8 cellular contexts compared by ENCODE assay signal in the genomic region with DNA sequence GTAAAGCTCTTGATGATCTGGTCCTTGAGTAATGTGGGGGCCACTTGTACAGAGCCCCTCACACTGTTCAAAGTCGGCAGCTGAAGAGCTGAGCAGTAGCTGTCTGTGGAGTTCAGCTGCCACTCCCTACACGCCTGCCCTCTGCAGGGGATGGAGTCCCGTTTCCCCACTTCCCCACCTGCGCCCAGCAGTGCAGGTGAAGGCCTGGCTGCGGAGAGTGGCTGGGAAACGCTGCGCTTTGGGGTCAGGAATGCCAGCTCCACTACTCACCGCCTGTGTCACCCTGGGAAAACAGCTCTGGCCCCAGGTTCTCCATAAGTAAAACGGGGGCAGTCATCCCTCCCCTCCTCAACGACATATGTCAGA. TPM values are rescaled to one million over a fixed set of nuclear protein-coding genes. Genes with fewer than 3 reads are reported as not detected.
A peak's percentile ranks its signal among the peaks of the same experiment; 100 is the strongest.
DNase-seq lines count a peak whose midpoint lies in the region; ATAC-seq and TF ChIP-seq lines count a peak whose summit lies in the region.
"Not testable (repeated sequence)": the region's sequence is repeated elsewhere in the genome, so short reads cannot be mapped to it uniquely, and the experiment has no call there.

No MANE protein-coding gene starts in this region.

- H3K4me3 ChIP-seq in Peyer's patch (peak overlapping the region; percentile 67 to 88 (median 76)), ascending aorta (peak overlapping the region; percentile 81 to 94), muscle layer of duodenum (ENCODE audit: low read depth in 1 of 2, low read length in 2 of 2) (peak overlapping the region; percentile 86 to 95)

- not testable (repeated sequence) for H3K27me3 ChIP-seq in Peyer's patch; ascending aorta; muscle layer of duodenum (ENCODE audit: low read depth, low read length)

- ATAC-seq in GM21619 (IDR thresholded peaks at IDR 0.05; ENCODE audit: unreplicated experiment) (peak; percentile 15), HG03342 (IDR thresholded peaks at IDR 0.05; ENCODE audit: unreplicated experiment) (peak; percentile 17)

- DNase-seq in EH (ENCODE audit: low read depth) (peak; percentile 2), Peyer's patch (peak; percentile 16 to 68 (median 57)), germinal center (ENCODE audit: low spot score) (peak; percentile 33), substantia nigra (lab: John Stamatoyannopoulos, UW) (peak in 2 of 49 donors; percentile 36 to 38)
- not testable (repeated sequence) for DNase-seq in ascending aorta (ENCODE audit: low spot score in 2 of 2)

- not testable (repeated sequence) for H3K9me3 ChIP-seq in Peyer's patch; ascending aorta; muscle layer of duodenum (ENCODE audit: control insufficient read depth in 1 of 2, low read length in 2 of 2)

- H3K27ac ChIP-seq in Peyer's patch: peak overlapping the region; percentile 68 to 90 (median 83)
- H3K27ac ChIP-seq in ascending aorta: peak overlapping the region; percentile 68 to 86
- peak overlapping the region; percentile 91 for H3K27ac ChIP-seq in muscle layer of duodenum (ENCODE audit: low read length)
- peak overlapping the region; percentile 83 for H3K27ac ChIP-seq in substantia nigra (ENCODE audit: low read depth, low read length, poor library complexity, severe bottlenecking)

- peaks cover 0 to 20% (median 0%) of the 10 kb centered on the region in 4 donors for H3K4me1 ChIP-seq in Peyer's patch
- not testable (repeated sequence) for H3K4me1 ChIP-seq in ascending aorta
- H3K4me1 ChIP-seq in muscle layer of duodenum (ENCODE audit: control insufficient read depth in 1 of 2, insufficient read depth in 2 of 2, low read length in 2 of 2): peaks cover 0 to 13% of the 10 kb centered on the region in 2 donors

- not testable (repeated sequence) for TF ChIP-seq POLR2A in Peyer's patch (IDR thresholded peaks at IDR 0.05)

- intact Hi-C loops in ascending aorta (cut with DNase I): loop anchor here (1.0 kb wide), 2 partner anchors 56 to 237 kb away; partner anchors contain the start of gene ZNF2

- H3K36me3 ChIP-seq in Peyer's patch; ascending aorta; muscle layer of duodenum (ENCODE audit: control insufficient read depth in 1 of 2, insufficient read depth in 2 of 2, low read length in 2 of 2): not testable (repeated sequence)

- peak in 2 of 6 experiments; percentile 14 to 17 for TF ChIP-seq CTCF in Peyer's patch (IDR thresholded peaks at IDR 0.05)
- TF ChIP-seq CTCF in ascending aorta (IDR thresholded peaks at IDR 0.05): not testable (repeated sequence)

RNA-seq across cellular contexts. Expression of gene FAHD2A, which starts 0.5 kb away (rescaled TPM):
- total RNA-seq in Peyer's patch (100 to 1,000 TPM in 2 of 4 donors, 10 to 100 TPM in 2; 10.7 to 112 (median 87.1) TPM), ascending aorta (54.0 TPM)
